Comparison of ENCODE assay signal across 8 cellular contexts in genomic region chr5:109468737-109469420, GRCh38. TPM values are rescaled to one million over a fixed set of nuclear protein-coding genes. Genes with fewer than 3 reads are reported as not detected.
A peak's percentile ranks its signal among the peaks of the same experiment; 100 is the strongest.
DNase-seq lines count a peak whose midpoint lies in the region; ATAC-seq and TF ChIP-seq lines count a peak whose summit lies in the region.

No MANE protein-coding gene starts in this region.

- no peak overlapping the region for H3K4me3 Mint-ChIP-seq in Caco-2 (ENCODE audit: unreplicated experiment)

- CTCF ChIA-PET in Caco-2 (lab: Charles Lee) = interaction anchor here (1.2 kb wide), 1 partner anchor 98 kb away, joined by 3 read pairs; no protein-coding TSS in a partner anchor

- no peaks in the 10 kb centered on the region for H3K9me3 ChIP-seq in Caco-2

- H3K27me3 Mint-ChIP-seq in Caco-2 (ENCODE audit: insufficient read depth, unreplicated experiment) = peaks cover 3% of the 10 kb centered on the region

- POLR2A ChIA-PET in Caco-2 (lab: Charles Lee) = no interaction called here

- H3K27me3 ChIP-seq in Caco-2 (replicated peaks; ENCODE audit: control insufficient read depth, insufficient read depth, low read length) = no peaks in the 10 kb centered on the region

- ATAC-seq in GM19468 (IDR thresholded peaks at IDR 0.05; ENCODE audit: extremely low read depth, unreplicated experiment) = peak; percentile 97
- peak; percentile 96 for ATAC-seq in HG03571 (IDR thresholded peaks at IDR 0.05; ENCODE audit: unreplicated experiment)

- no peaks in the 10 kb centered on the region for H3K4me1 Mint-ChIP-seq in Caco-2 (ENCODE audit: low read depth, unreplicated experiment)

- intact Hi-C loops in Caco-2 (cut with micrococcal nuclease; ENCODE audit: unreplicated experiment) = loop anchor here (1.0 to 5.0 kb wide), 4 partner anchors 59 to 826 kb away; no protein-coding TSS in a partner anchor

- H3K4me1 ChIP-seq in Caco-2 = no peaks in the 10 kb centered on the region

- H3K36me3 Mint-ChIP-seq in Caco-2 (ENCODE audit: insufficient read depth, unreplicated experiment) = no peaks in the 10 kb centered on the region

- no peaks in the 10 kb centered on the region for H3K36me3 ChIP-seq in Caco-2 (ENCODE audit: control insufficient read depth, insufficient read depth, low read length)

- BruUV-seq in Caco-2 (replicated peaks; lab: Mats Ljungman, UMichigan) = no TSS peak

- H3K27ac Mint-ChIP-seq in Caco-2 (ENCODE audit: unreplicated experiment) = no peak overlapping the region

- TF ChIP-seq CTCF in Caco-2 (IDR thresholded peaks at IDR 0.05; ENCODE audit: insufficient read depth in 1 of 2, low read depth in 1 of 2, low read length in 1 of 2, severe bottlenecking in 1 of 2, unreplicated experiment in 1 of 2) = peak; percentile 66 to 78

- DNase-seq in Caco-2 (peak; percentile 77 to 87), NCI-H748 treated with DMSO at 0.1 percent for 48 hours (lab: John Stamatoyannopoulos, UW) (peak; percentile 94), lung microvascular endothelial cell (ENCODE audit: low read depth in 2 of 2) (peak; percentile 97 to 99)
- DNase-seq in activated CD4-positive, alpha-beta T cell treated with anti-CD3 and anti-CD28 coated beads, Interleukin-2, amount 50 U/mL, for 48 hours = peak; percentile 77 to 80
- peak; percentile 44 for DNase-seq in effector CD4-positive, alpha-beta T cell
- peak; percentile 27 for DNase-seq in stimulated activated CD8-positive, alpha-beta memory T cell treated with anti-CD3 and anti-CD28 coated beads, Interleukin-12 subunit alpha, Interleukin-12 subunit beta, amount 100 ng/mL, for 4 hours (ENCODE audit: low read depth)

- no peak overlapping the region for H3K4me3 ChIP-seq in Caco-2 (ENCODE audit: low read depth, low read length)

- no peaks in the 10 kb centered on the region for H3K9me3 Mint-ChIP-seq in Caco-2 (ENCODE audit: unreplicated experiment)

RNA-seq across cellular contexts. Expression of gene PJA2, which starts 59.1 kb away (rescaled TPM):
- 34.2 and 34.7 TPM in 2 replicates for total RNA-seq in Caco-2 (2022)
- 47.3 and 70.6 TPM in 2 replicates for total RNA-seq in lung microvascular endothelial cell

Comparison
In these comparisons a context has a peak if more than half of its experiments do, and no peak if none do; other contexts are left out.
1. DNase-seq: peak in every context shown above with its lines; median percentile 98 in lung microvascular endothelial cell; 94 in NCI-H748 treated with DMSO at 0.1 percent for 48 hours; 82 in Caco-2; 78 in activated CD4-positive, alpha-beta T cell treated with anti-CD3 and anti-CD28 coated beads, Interleukin-2, amount 50 U/mL, for 48 hours; 44 in effector CD4-positive, alpha-beta T cell; 27 in stimulated activated CD8-positive, alpha-beta memory T cell treated with anti-CD3 and anti-CD28 coated beads, Interleukin-12 subunit alpha, Interleukin-12 subunit beta, amount 100 ng/mL, for 4 hours.